In genomic region chr18:79361766-79362522, GRCh38 we compare ENCODE assay signal across 20 cellular contexts. TPM values are rescaled to one million over a fixed set of nuclear protein-coding genes. Genes with fewer than 3 reads are reported as not detected.
A peak's percentile ranks its signal among the peaks of the same experiment; 100 is the strongest.
DNase-seq lines count a peak whose midpoint lies in the region; TF ChIP-seq lines count a peak whose summit lies in the region.
"Had no signal": no experiment of that assay in that cellular context is flagged by ENCODE, and none has a peak within 500 bp of the region (broad histone marks: within the 10 kb centered on the region; RNA-seq: fewer than 3 reads in every experiment).

No MANE protein-coding gene starts in this region.

- TF ChIP-seq CTCF in H9 (conservative IDR thresholded peaks at IDR 0.05) (no peak), fibroblast of mammary gland (conservative IDR thresholded peaks at IDR 0.05; ENCODE audit: control insufficient read depth, insufficient read depth, low read depth, low read length) (no peak), smooth muscle cell (IDR thresholded peaks at IDR 0.05; ENCODE audit: borderline replicate concordance, insufficient read depth, poor library complexity, severe bottlenecking) (no peak), OCI-LY7 (conservative IDR thresholded peaks at IDR 0.05; ENCODE audit: low read length) (no peak)

- WGBS in H9 (ENCODE audit: extremely low coverage, insufficient read length, low lambda C conversion rate): no CpG with 5 or more reads among the region's 20 CpGs
- 77% methylated on average over 20 of the region's 20 CpGs for WGBS in smooth muscle cell (ENCODE audit: low lambda C conversion rate)

- no peak overlapping the region for H3K9ac ChIP-seq in H9 (ENCODE audit: extremely low read depth, insufficient read length, low read length)
- H3K9ac ChIP-seq in smooth muscle cell (ENCODE audit: low read depth): no peak overlapping the region
- H3K9ac ChIP-seq: BLaER1 treated with 17β-estradiol and CSF1 and Interleukin-3, amounts not matched to agents 10 nM and 100 nM had no signal

- no peak overlapping the region for H2BK5ac ChIP-seq in H9 (ENCODE audit: insufficient read length, low read length)

- intact Hi-C loops in OCI-LY7 (cut with micrococcal nuclease; ENCODE audit: unreplicated experiment): no loop called here

- no peaks in the 10 kb centered on the region for H3F3A ChIP-seq in smooth muscle cell (ENCODE audit: low read depth)

- H3K9me2 ChIP-seq in OCI-LY7 (ENCODE audit: insufficient read depth, low read length): no peaks in the 10 kb centered on the region

- DNase-seq in H9 (peak; percentile 20), RKO (ENCODE audit: low spot score) (peak; percentile 79), fibroblast of mammary gland (ENCODE audit: low read depth) (peak; percentile 62), smooth muscle cell (lab: John Stamatoyannopoulos, UW; ENCODE audit: unreplicated experiment) (no peak), NCI-H1930 (lab: John Stamatoyannopoulos, UW) (no peak), OCI-LY7 (ENCODE audit: low spot score) (no peak), NCI-H226 (no peak)
- DNase-seq: activated CD4-positive, alpha-beta T cell treated with anti-CD3 and anti-CD28 coated beads, Interleukin-2, amount 50 U/mL, for 48 hours; activated naive CD8-positive, alpha-beta T cell treated with anti-CD3 and anti-CD28 coated beads, Interleukin-2, amount 10 ng/mL, durations not matched to agents 7 days and 5 days; activated T-cell treated with anti-CD3 and anti-CD28 coated beads, Interleukin-2, amount 50 U/mL, for 48 hours; DMS 273 treated with DMSO at 0.1 percent for 48 hours; KG1; NCI-H82; stimulated activated CD4-positive, alpha-beta T cell treated with anti-CD3 and anti-CD28 coated beads, Interleukin-12 subunit alpha, Interleukin-12 subunit beta, amount 100 ng/mL, for 4 hours; tibial artery had no signal

- H3K27me3 ChIP-seq in H9 (ENCODE audit: insufficient read depth, low read length): no peaks in the 10 kb centered on the region
- H3K27me3 ChIP-seq in smooth muscle cell (ENCODE audit: low read depth): no peaks in the 10 kb centered on the region
- H3K27me3 ChIP-seq: BLaER1 treated with 17β-estradiol and CSF1 and Interleukin-3, amounts not matched to agents 10 nM and 100 nM; tibial artery had no signal

- H3K4me2 ChIP-seq in H9 (ENCODE audit: insufficient read depth, insufficient read length, low read length) (no peak overlapping the region), smooth muscle cell (no peak overlapping the region), OCI-LY7 (ENCODE audit: low read length) (no peak overlapping the region)
- H3K4me2 ChIP-seq: BLaER1 treated with 17β-estradiol and CSF1 and Interleukin-3, amounts not matched to agents 10 nM and 100 nM had no signal

- CTCF ChIA-PET in OCI-LY7 (lab: Charles Lee; ENCODE audit: unreplicated experiment): no interaction called here

- H3K36me3 ChIP-seq in smooth muscle cell (ENCODE audit: low read depth) (no peaks in the 10 kb centered on the region), OCI-LY7 (ENCODE audit: insufficient read depth, low read length) (peaks cover 8% of the 10 kb centered on the region)

- no peak overlapping the region for H3K23ac ChIP-seq in H9 (ENCODE audit: insufficient read length, low read depth, low read length)

- H3K79me2 ChIP-seq in H9 (ENCODE audit: insufficient read depth, low read length) (no peaks in the 10 kb centered on the region), smooth muscle cell (ENCODE audit: low read depth) (no peaks in the 10 kb centered on the region), OCI-LY7 (ENCODE audit: insufficient read depth, low read depth, low read length) (no peaks in the 10 kb centered on the region)

- H3K4me3 Mint-ChIP-seq in H9: no peak overlapping the region
- H3K4me3 Mint-ChIP-seq: activated naive CD8-positive, alpha-beta T cell treated with anti-CD3 and anti-CD28 coated beads, Interleukin-2, amount 10 ng/mL, durations not matched to agents 7 days and 5 days; central memory CD8-positive, alpha-beta T cell; stimulated activated effector memory CD8-positive, alpha-beta T cell treated with anti-CD3 and anti-CD28 coated beads, Interleukin-12 subunit alpha, Interleukin-12 subunit beta, amount 100 ng/mL, for 72 hours had no signal

- H3K4me1 ChIP-seq in H9 (ENCODE audit: insufficient read depth, low read length) (no peaks in the 10 kb centered on the region), smooth muscle cell (ENCODE audit: low read depth) (no peaks in the 10 kb centered on the region), OCI-LY7 (ENCODE audit: insufficient read depth, low read length, poor library complexity, severe bottlenecking) (no peaks in the 10 kb centered on the region)
- H3K4me1 ChIP-seq: tibial artery had no signal

- no peaks in the 10 kb centered on the region for H3K9me3 ChIP-seq in H9 (ENCODE audit: control insufficient read depth, low read depth, low read length)
- no peaks in the 10 kb centered on the region for H3K9me3 ChIP-seq in smooth muscle cell (replicated peaks; ENCODE audit: low read depth)
- no peaks in the 10 kb centered on the region for H3K9me3 ChIP-seq in OCI-LY7 (ENCODE audit: low read length)
- H3K9me3 ChIP-seq: tibial artery had no signal

- no peak overlapping the region; a peak in 1 of 7 replicates for H3K27ac Mint-ChIP-seq in H9
- H3K27ac Mint-ChIP-seq: activated naive CD8-positive, alpha-beta T cell treated with anti-CD3 and anti-CD28 coated beads, Interleukin-2, amount 10 ng/mL, durations not matched to agents 7 days and 5 days; stimulated activated effector memory CD8-positive, alpha-beta T cell treated with anti-CD3 and anti-CD28 coated beads, Interleukin-12 subunit alpha, Interleukin-12 subunit beta, amount 100 ng/mL, for 72 hours had no signal

- H3K4ac ChIP-seq in H9 (ENCODE audit: low read depth, low read length): no peak overlapping the region

- no TSS peak for BruUV-seq in OCI-LY7 (replicated peaks; lab: Mats Ljungman, UMichigan)

- H2AFZ ChIP-seq in H9 (ENCODE audit: low read length) (no peak overlapping the region), smooth muscle cell (ENCODE audit: low read depth) (no peak overlapping the region), OCI-LY7 (ENCODE audit: low read length) (no peak overlapping the region)

- POLR2A ChIA-PET in OCI-LY7 (lab: Charles Lee): interaction anchor here (0.9 kb wide), 1 partner anchor 17 kb away, joined by 3 read pairs; no protein-coding TSS in a partner anchor

- peaks cover 0 to 5% of the 10 kb centered on the region in 2 experiments; a peak in 2 of 4 replicates for H3K4me1 Mint-ChIP-seq in H9
- H3K4me1 Mint-ChIP-seq: activated naive CD8-positive, alpha-beta T cell treated with anti-CD3 and anti-CD28 coated beads, Interleukin-2, amount 10 ng/mL, durations not matched to agents 7 days and 5 days; central memory CD8-positive, alpha-beta T cell; stimulated activated effector memory CD8-positive, alpha-beta T cell treated with anti-CD3 and anti-CD28 coated beads, Interleukin-12 subunit alpha, Interleukin-12 subunit beta, amount 100 ng/mL, for 72 hours had no signal

- no peak overlapping the region for H2BK15ac ChIP-seq in H9 (ENCODE audit: low read depth, low read length)

- H3K23me2 ChIP-seq in H9 (ENCODE audit: insufficient read length, low read depth, low read length, poor library complexity, severe bottlenecking): no peaks in the 10 kb centered on the region

- H3K27ac ChIP-seq in H9 (ENCODE audit: insufficient read length, low read depth, low read length) (no peak overlapping the region), smooth muscle cell (ENCODE audit: low read depth) (peak overlapping the region; percentile 53), OCI-LY7 (ENCODE audit: low read depth, low read length, poor library complexity, severe bottlenecking) (no peak overlapping the region)
- H3K27ac ChIP-seq: BLaER1 treated with 17β-estradiol and CSF1 and Interleukin-3, amounts not matched to agents 10 nM and 100 nM; HL-60; tibial artery had no signal

- no peak overlapping the region for H2BK12ac ChIP-seq in H9 (ENCODE audit: insufficient read length, low read depth, low read length)

- H3T11ph ChIP-seq in H9 (ENCODE audit: low read length): no peak overlapping the region

- no peak overlapping the region for H2AK5ac ChIP-seq in H9 (ENCODE audit: insufficient read length, low read length)

- H3K14ac ChIP-seq in H9 (ENCODE audit: insufficient read depth, low read length): no peak overlapping the region; the same call in 1 of the 2 replicates

- H3K4me3 ChIP-seq in fibroblast of mammary gland (ENCODE audit: control insufficient read depth, low read depth, low read length): no peak overlapping the region
- H3K4me3 ChIP-seq in smooth muscle cell: no peak overlapping the region
- no peak overlapping the region for H3K4me3 ChIP-seq in OCI-LY7 (ENCODE audit: low read depth, low read length, poor library complexity, severe bottlenecking)
- H3K4me3 ChIP-seq: BLaER1 treated with 17β-estradiol and CSF1 and Interleukin-3, amounts not matched to agents 10 nM and 100 nM; tibial artery had no signal

- H4K91ac ChIP-seq in H9 (ENCODE audit: insufficient read length, low read depth, low read length): no peak overlapping the region

- no peak overlapping the region for H4K5ac ChIP-seq in H9 (ENCODE audit: insufficient read length, low read depth, low read length)

- peaks cover 0 to 3% of the 10 kb centered on the region in 2 experiments; a peak in 2 of 5 replicates for H3K9me3 Mint-ChIP-seq in H9
- H3K9me3 Mint-ChIP-seq: activated naive CD8-positive, alpha-beta T cell treated with anti-CD3 and anti-CD28 coated beads, Interleukin-2, amount 10 ng/mL, durations not matched to agents 7 days and 5 days; central memory CD8-positive, alpha-beta T cell; stimulated activated effector memory CD8-positive, alpha-beta T cell treated with anti-CD3 and anti-CD28 coated beads, Interleukin-12 subunit alpha, Interleukin-12 subunit beta, amount 100 ng/mL, for 72 hours had no signal

- no peaks in the 10 kb centered on the region for H3K79me1 ChIP-seq in H9 (ENCODE audit: insufficient read depth, low read depth, low read length, poor library complexity, severe bottlenecking)

- no peak overlapping the region for H2BK20ac ChIP-seq in H9 (ENCODE audit: low read depth, low read length, poor library complexity, severe bottlenecking)

- H4K8ac ChIP-seq in H9 (replicated peaks; ENCODE audit: insufficient read length, low read depth, low read length): no peak overlapping the region

- no peak overlapping the region for H2BK120ac ChIP-seq in H9 (ENCODE audit: low read depth, low read length, poor library complexity, severe bottlenecking)

- no peak overlapping the region for H3K56ac ChIP-seq in H9 (ENCODE audit: insufficient read length, low read depth, low read length)

- H3K36me3 Mint-ChIP-seq in H9 (ENCODE audit: insufficient read depth in 1 of 3, low read depth in 3 of 3): peaks cover 12 to 34% (median 24%) of the 10 kb centered on the region in 3 experiments

- H3K18ac ChIP-seq in H9 (ENCODE audit: insufficient read length, low read depth, low read length): no peak overlapping the region

- H4K20me1 ChIP-seq in H9 (ENCODE audit: control insufficient read depth, insufficient read depth, insufficient read length): no peaks in the 10 kb centered on the region
- H4K20me1 ChIP-seq in smooth muscle cell (ENCODE audit: low read depth): no peaks in the 10 kb centered on the region
- no peaks in the 10 kb centered on the region for H4K20me1 ChIP-seq in OCI-LY7 (ENCODE audit: insufficient read depth, low read length)
- H4K20me1 ChIP-seq: BLaER1 treated with 17β-estradiol and CSF1 and Interleukin-3, amounts not matched to agents 10 nM and 100 nM had no signal

- H3K27me3 Mint-ChIP-seq in H9 (ENCODE audit: low read depth): no peaks in the 10 kb centered on the region
- H3K27me3 Mint-ChIP-seq: activated naive CD8-positive, alpha-beta T cell treated with anti-CD3 and anti-CD28 coated beads, Interleukin-2, amount 10 ng/mL, durations not matched to agents 7 days and 5 days; central memory CD8-positive, alpha-beta T cell had no signal

RNA-seq across cellular contexts. Expression of gene NFATC1, which starts 33.8 kb away (rescaled TPM):
- total RNA-seq in H9 (2021) (5.3 and 5.5 TPM in 2 replicates), smooth muscle cell (12.8 and 13.1 TPM in 2 replicates), OCI-LY7 (2022) (50.4 and 54.3 TPM in 2 replicates)
- 19.2 and 20.4 TPM in 2 replicates for polyA plus RNA-seq in smooth muscle cell
- total RNA-seq in OCI-LY7 (2014; rRNA removed; shearing (Covaris generic)): 15.3 and 23.6 TPM in 2 replicates
- total RNA-seq: RPMI7951 had no signal

Comparison
In these comparisons a context has a peak if more than half of its experiments do, and no peak if none do; other contexts are left out.
1. DNase-seq: peak in H9 (single experiment), RKO (single experiment) and fibroblast of mammary gland (single experiment); none in smooth muscle cell (single experiment), NCI-H1930 (0 of 2), OCI-LY7 (single experiment) and NCI-H226 (single experiment).